ENCODE assay signal across 7 cellular contexts in genomic region chr12:79517363-79517762, GRCh38.
"Had no signal": no experiment of that assay in that cellular context is flagged by ENCODE, and none has a peak within 500 bp of the region (broad histone marks: within the 10 kb centered on the region; RNA-seq: fewer than 3 reads in every experiment).

No MANE protein-coding gene starts in this region.

- FAIRE-seq: G401.6, GM12891, GM12892, GM18507, GM19239 had no signal

- DNase-seq: GDM1, GF-D8 had no signal
